23 cellular contexts compared by ENCODE assay signal in the genomic region with DNA sequence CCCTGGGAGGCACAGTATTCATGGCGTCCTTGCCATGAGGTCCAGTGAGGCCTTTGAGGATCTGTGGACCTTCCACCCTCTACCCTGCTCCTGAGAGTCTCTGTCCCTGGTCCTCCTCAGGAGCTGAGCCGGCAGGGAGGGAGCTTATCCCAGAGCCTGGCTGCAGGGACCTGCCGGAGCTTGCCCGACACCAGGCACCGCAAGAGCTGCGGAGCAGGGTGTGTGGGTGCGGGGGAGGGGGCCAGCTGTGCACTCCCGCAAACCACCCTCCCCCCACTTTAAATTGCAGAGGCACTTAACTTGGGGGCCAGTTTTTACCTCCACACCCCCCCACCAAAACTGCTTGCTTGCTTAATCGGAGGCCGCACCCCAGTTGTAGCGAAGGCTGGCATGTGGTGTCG. TPM values are rescaled to one million over a fixed set of nuclear protein-coding genes. Genes with fewer than 3 reads are reported as not detected.
DNase-seq lines count a peak whose midpoint lies in the region; ATAC-seq, FAIRE-seq and TF ChIP-seq lines count a peak whose summit lies in the region.
"Had no signal": no experiment of that assay in that cellular context is flagged by ENCODE, and none has a peak within 500 bp of the region (broad histone marks: within the 10 kb centered on the region; RNA-seq: fewer than 3 reads in every experiment).

No MANE protein-coding gene starts in this region.

- H3K79me2 ChIP-seq in H9 (ENCODE audit: insufficient read depth, low read length) = no peaks in the 10 kb centered on the region

- H2BK20ac ChIP-seq in H9 (ENCODE audit: low read depth, low read length, poor library complexity, severe bottlenecking) = no peak overlapping the region

- WGBS in H9 (ENCODE audit: extremely low coverage, insufficient read length, low lambda C conversion rate) = no CpG with 5 or more reads among the region's 12 CpGs
- 67 to 81% methylated on average over 5 of the region's 12 CpGs for WGBS in esophagus squamous epithelium, 2 donors

- H3K14ac ChIP-seq in H9 (ENCODE audit: insufficient read depth, low read length) = no peak overlapping the region

- H3K23me2 ChIP-seq in H9 (ENCODE audit: insufficient read length, low read depth, low read length, poor library complexity, severe bottlenecking) = no peaks in the 10 kb centered on the region

- H3K27me3 Mint-ChIP-seq in H9 (ENCODE audit: low read depth) = no peaks in the 10 kb centered on the region
- H3K27me3 Mint-ChIP-seq: natural killer cell treated with Interleukin-12 subunit alpha and Interleukin-12 subunit beta and Interleukin-15 and Interleukin-18, amount 100 ng/mL, for 72 hours had no signal

- FAIRE-seq in GM12891 (lab: Jason Lieb, UNC) = no peak
- FAIRE-seq: colon had no signal

- H3K79me1 ChIP-seq in H9 (ENCODE audit: insufficient read depth, low read depth, low read length, poor library complexity, severe bottlenecking) = no peaks in the 10 kb centered on the region

- H4K5ac ChIP-seq in H9 (ENCODE audit: insufficient read length, low read depth, low read length) = no peak overlapping the region

- H3K4me3 Mint-ChIP-seq in H9 = no peak overlapping the region
- H3K4me3 Mint-ChIP-seq: activated T-cell treated with anti-CD3 and anti-CD28 coated beads, Interleukin-2, amount 50 U/mL, for 4 hours; natural killer cell treated with Interleukin-12 subunit alpha and Interleukin-12 subunit beta and Interleukin-15 and Interleukin-18, amount 100 ng/mL, for 72 hours had no signal

- no peak overlapping the region for H2BK120ac ChIP-seq in H9 (ENCODE audit: low read depth, low read length, poor library complexity, severe bottlenecking)

- H3K9me3 ChIP-seq in H9 (ENCODE audit: control insufficient read depth, low read depth, low read length) (no peaks in the 10 kb centered on the region), NT2/D1 (ENCODE audit: insufficient read depth, low read length) (no peaks in the 10 kb centered on the region), esophagus squamous epithelium (no peaks in the 10 kb centered on the region)
- H3K9me3 ChIP-seq: psoas muscle had no signal

- H3K9ac ChIP-seq in H9 (ENCODE audit: extremely low read depth, insufficient read length, low read length) (no peak overlapping the region), NT2/D1 (ENCODE audit: insufficient read length, low read depth) (peak overlapping the region; percentile 39)
- H3K9ac ChIP-seq: KMS-11 had no signal

- H3K27ac Mint-ChIP-seq in H9 = peak overlapping the region in 2 of 3 experiments; percentile 81 to 90; a peak in 2 of 7 replicates
- H3K27ac Mint-ChIP-seq: natural killer cell treated with Interleukin-12 subunit alpha and Interleukin-12 subunit beta and Interleukin-15 and Interleukin-18, amount 100 ng/mL, for 72 hours had no signal

- intact Hi-C loops in esophagus squamous epithelium (cut with DNase I) = no loop called here
- intact Hi-C loops in sciatic nerve (cut with DNase I) = no loop called here
- intact Hi-C loops in head of caudate nucleus (cut with DNase I) = no loop called here

- H3K23ac ChIP-seq in H9 (ENCODE audit: insufficient read length, low read depth, low read length) = no peak overlapping the region

- H3K18ac ChIP-seq in H9 (ENCODE audit: insufficient read length, low read depth, low read length) = no peak overlapping the region

- no peak overlapping the region for H2AFZ ChIP-seq in H9 (ENCODE audit: low read length)

- no peak overlapping the region for H3K4me2 ChIP-seq in H9 (ENCODE audit: insufficient read depth, insufficient read length, low read length)
- H3K4me2 ChIP-seq: KMS-11 had no signal

- H4K91ac ChIP-seq in H9 (ENCODE audit: insufficient read length, low read depth, low read length) = no peak overlapping the region

- H3K36me3 ChIP-seq in NT2/D1 (ENCODE audit: insufficient read depth, insufficient read length, low read length) (peaks cover 7% of the 10 kb centered on the region), esophagus squamous epithelium (peaks cover 0 to 5% (median 0%) of the 10 kb centered on the region in 3 donors)

- H3K4me3 ChIP-seq in NT2/D1 (ENCODE audit: insufficient read length, low read depth) = no peak overlapping the region
- peak overlapping the region; percentile 37 to 57 (median 51) for H3K4me3 ChIP-seq in esophagus squamous epithelium

- no peak overlapping the region for H4K8ac ChIP-seq in H9 (replicated peaks; ENCODE audit: insufficient read length, low read depth, low read length)

- H3T11ph ChIP-seq in H9 (ENCODE audit: low read length) = no peak overlapping the region

- peaks cover 3 to 11% (median 5%) of the 10 kb centered on the region in 3 experiments; a peak in 4 of 7 replicates for H3K36me3 Mint-ChIP-seq in H9 (ENCODE audit: insufficient read depth in 1 of 3, low read depth in 3 of 3)
- H3K36me3 Mint-ChIP-seq: natural killer cell treated with Interleukin-12 subunit alpha and Interleukin-12 subunit beta and Interleukin-15 and Interleukin-18, amount 100 ng/mL, for 72 hours had no signal

- H3K4me1 ChIP-seq in H9 (ENCODE audit: insufficient read depth, low read length) (0 out of 2 replicates have a peak, but pooled peaks cover 1% of the 10 kb centered on the region), NT2/D1 (ENCODE audit: insufficient read depth, insufficient read length) (peaks cover 22% of the 10 kb centered on the region), esophagus squamous epithelium (peaks cover 3 to 50% (median 7%) of the 10 kb centered on the region in 3 donors)

- H3K27me3 ChIP-seq in H9 (ENCODE audit: insufficient read depth, low read length) (no peaks in the 10 kb centered on the region), NT2/D1 (ENCODE audit: insufficient read depth, insufficient read length) (no peaks in the 10 kb centered on the region), esophagus squamous epithelium (no peaks in the 10 kb centered on the region)

- ATAC-seq in sciatic nerve = no peak
- ATAC-seq: activated T-cell treated with anti-CD3 and anti-CD28 coated beads, Interleukin-2, amount 50 U/mL, for 4 hours; natural killer cell treated with Interleukin-12 subunit alpha and Interleukin-12 subunit beta and Interleukin-15 and Interleukin-18, amount 100 ng/mL, for 72 hours; psoas muscle had no signal

- no peaks in the 10 kb centered on the region for H3K9me3 Mint-ChIP-seq in H9
- H3K9me3 Mint-ChIP-seq: activated T-cell treated with anti-CD3 and anti-CD28 coated beads, Interleukin-2, amount 50 U/mL, for 4 hours; natural killer cell treated with Interleukin-12 subunit alpha and Interleukin-12 subunit beta and Interleukin-15 and Interleukin-18, amount 100 ng/mL, for 72 hours had no signal

- H3K56ac ChIP-seq in H9 (ENCODE audit: insufficient read length, low read depth, low read length) = no peak overlapping the region

- H2BK12ac ChIP-seq in H9 (ENCODE audit: insufficient read length, low read depth, low read length) = no peak overlapping the region

- TF ChIP-seq CTCF in H9 (conservative IDR thresholded peaks at IDR 0.05) (no peak), esophagus squamous epithelium (IDR thresholded peaks at IDR 0.05) (no peak)

- no peaks in the 10 kb centered on the region for H4K20me1 ChIP-seq in H9 (ENCODE audit: control insufficient read depth, insufficient read depth, insufficient read length)

- H2AK5ac ChIP-seq in H9 (ENCODE audit: insufficient read length, low read length) = no peak overlapping the region

- H3K4ac ChIP-seq in H9 (ENCODE audit: low read depth, low read length) = no peak overlapping the region

- TF ChIP-seq POLR2A in esophagus squamous epithelium (IDR thresholded peaks at IDR 0.05) (peak in 1 of 4 donors; percentile 19), GM12891 (IDR thresholded peaks at IDR 0.05; ENCODE audit: low read depth, low read length) (no peak)

- H2BK15ac ChIP-seq in H9 (ENCODE audit: low read depth, low read length) = no peak overlapping the region

- H3K4me1 Mint-ChIP-seq in H9 = peaks cover 39 to 42% of the 10 kb centered on the region in 2 experiments

- no peak overlapping the region for H2BK5ac ChIP-seq in H9 (ENCODE audit: insufficient read length, low read length)

- DNase-seq in H9 (no peak), NT2/D1 (ENCODE audit: low read depth, low spot score) (no peak), esophagus squamous epithelium (lab: John Stamatoyannopoulos, UW) (no peak), sciatic nerve (ENCODE audit: low spot score) (peak; percentile 38), AG08396 (ENCODE audit: low spot score) (no peak), GM12891 (ENCODE audit: insufficient read length, low spot score) (no peak), MV-4-11 (lab: John Stamatoyannopoulos, UW) (no peak), head of caudate nucleus (no peak)
- DNase-seq: activated CD4-positive, CD25-positive, alpha-beta regulatory T cell; activated naive CD4-positive, alpha-beta T cell treated with anti-CD3 and anti-CD28 coated beads, Interleukin-2, amount 50 U/mL, for 16 hours; activated T-cell treated with anti-CD3 and anti-CD28 coated beads, Interleukin-2, amount 50 U/mL, for 4 hours; hypothalamus; NCI-H1092; NCI-H2081 treated with DMSO at 0.1 percent for 48 hours; NCI-H82; psoas muscle had no signal

- H3K27ac ChIP-seq in H9 (ENCODE audit: insufficient read length, low read depth, low read length) = no peak overlapping the region
- H3K27ac ChIP-seq in esophagus squamous epithelium = peak overlapping the region; percentile 88 to 93 (median 90)
- H3K27ac ChIP-seq: KMS-11, psoas muscle had no signal

TF ChIP-seq in GM12891, 5 proteins besides CTCF, POLR2A, EP300 and RAD21:
- no peak for TF ChIP-seq POLR2AphosphoS5 (IDR thresholded peaks at IDR 0.05; ENCODE audit: low read depth, low read length)

RNA-seq across cellular contexts. Expression of a gene that starts 0.6 kb away (rescaled TPM):
- 0.09 TPM in 1 of 2 replicates, not detected in the other for total RNA-seq in H9 (2021)
- 100 to 1,000 TPM in 2 of 4 donors, 10 to 100 TPM in 2; 55.4 to 253 (median 96.8) TPM for total RNA-seq in esophagus squamous epithelium
- not detected for total RNA-seq in sciatic nerve
- polyA plus RNA-seq in GM12891 (2012; ENCODE audit: low read depth, missing spikeins) = 0.04 TPM
- total RNA-seq: activated T-cell treated with anti-CD3 and anti-CD28 coated beads, Interleukin-2, amount 50 U/mL, for 4 hours; fibroblast of villous mesenchyme; natural killer cell treated with Interleukin-12 subunit alpha and Interleukin-12 subunit beta and Interleukin-15 and Interleukin-18, amount 100 ng/mL, for 72 hours; subcutaneous adipose tissue; T-helper 2 cell treated with Interferon-gamma antibody and Interleukin-4, amounts not matched to agents 100 ng/mL and 5 ng/mL, for 36 hours had no signal
- polyA plus RNA-seq: AG04450 had no signal

Comparison
In these comparisons a context has a peak if more than half of its experiments do, and no peak if none do; other contexts are left out.
1. RNA of a gene that starts 0.6 kb away (total RNA-seq): 55.4 to 253 TPM in esophagus squamous epithelium; not detected in sciatic nerve (single experiment) and 0.09 TPM in H9; every median in the first group is over 10 times any median in the second.